8 cellular contexts compared by ENCODE assay signal in genomic region chr21:37365657-37366487, GRCh38. TPM values are rescaled to one million over a fixed set of nuclear protein-coding genes. Genes with fewer than 3 reads are reported as not detected.
DNase-seq lines count a peak whose midpoint lies in the region; ATAC-seq, FAIRE-seq and TF ChIP-seq lines count a peak whose summit lies in the region.

No MANE protein-coding gene starts in this region.

- H3K4me1 ChIP-seq in neuronal stem cell (ENCODE audit: control insufficient read depth in 2 of 2, insufficient read depth in 1 of 2, low read depth in 1 of 2, low read length in 2 of 2) = peaks cover 2 to 19% of the 10 kb centered on the region in 2 donors

- H3K9ac ChIP-seq in neuronal stem cell (ENCODE audit: low read depth, low read length, poor library complexity) = peak overlapping the region; percentile 94

- peak overlapping the region; percentile 95 to 100 (median 98) for H3K27ac Mint-ChIP-seq in CD14-positive monocyte
- H3K27ac Mint-ChIP-seq in type B pancreatic cell = peak overlapping the region; percentile 100

- peak overlapping the region; percentile 65 for H3K23ac ChIP-seq in neuronal stem cell (ENCODE audit: low read depth, low read length, poor library complexity)

- intact Hi-C loops in CD14-positive monocyte (cut with micrococcal nuclease) = loop anchor here (2.0 to 10.0 kb wide), 5 partner anchors 66 to 291 kb away; partner anchors contain the start of genes VPS26C (in 2 of the 2), PIGP (in 1 of the 2) and TTC3 (in 1 of the 2)

- H4K8ac ChIP-seq in neuronal stem cell (ENCODE audit: low read depth, low read length) = no peak overlapping the region

- no peak overlapping the region for H2BK12ac ChIP-seq in neuronal stem cell (ENCODE audit: low read length)

- peak overlapping the region; percentile 99 for H2BK5ac ChIP-seq in neuronal stem cell (ENCODE audit: low read length)

- H2AK5ac ChIP-seq in neuronal stem cell (ENCODE audit: low read depth, low read length) = peak overlapping the region; percentile 75

- H3K18ac ChIP-seq in neuronal stem cell (ENCODE audit: low read length) = peak overlapping the region; percentile 99

- H3K4me1 Mint-ChIP-seq in CD14-positive monocyte = peaks cover 34% of the 10 kb centered on the region
- peaks cover 28% of the 10 kb centered on the region for H3K4me1 Mint-ChIP-seq in type B pancreatic cell (ENCODE audit: unreplicated experiment)

- TF ChIP-seq CTCF in CD14-positive monocyte (IDR thresholded peaks at IDR 0.05) = no peak
- no peak for TF ChIP-seq CTCF in type B pancreatic cell (conservative IDR thresholded peaks at IDR 0.05)

- peaks cover 0 to 2% (median 0%) of the 10 kb centered on the region in 3 donors for H3K27me3 Mint-ChIP-seq in CD14-positive monocyte (ENCODE audit: low read depth in 3 of 3)
- no peaks in the 10 kb centered on the region for H3K27me3 Mint-ChIP-seq in type B pancreatic cell

- peak overlapping the region; percentile 56 for H3K14ac ChIP-seq in neuronal stem cell (ENCODE audit: low read length)

- H3K9me3 Mint-ChIP-seq in CD14-positive monocyte (peaks cover 0 to 1% (median 0%) of the 10 kb centered on the region in 7 donors), type B pancreatic cell (no peaks in the 10 kb centered on the region)

- H3K79me1 ChIP-seq in neuronal stem cell (ENCODE audit: low read depth, low read length) = peaks cover 4% of the 10 kb centered on the region

- H3K4me3 ChIP-seq in neuronal stem cell (ENCODE audit: low read length in 2 of 2) = peak overlapping the region; percentile 69 to 91

- peak; percentile 47 for DNase-seq in CD14-positive monocyte (ENCODE audit: low spot score)
- DNase-seq in RCC 7860 (ENCODE audit: low spot score) = peak; percentile 37
- DNase-seq in activated gamma-delta T cell (lab: John Stamatoyannopoulos, UW) = peak; percentile 66
- DNase-seq in frontal cortex (ENCODE audit: low spot score in 2 of 2) = peak; percentile 19 to 91
- peak; percentile 75 for DNase-seq in neuronal stem cell (ENCODE audit: low spot score)
- peak; percentile 84 for DNase-seq in type B pancreatic cell (ENCODE audit: extremely low spot score, unreplicated experiment)

- H3K4ac ChIP-seq in neuronal stem cell (ENCODE audit: low read length) = peak overlapping the region; percentile 66

- no peak overlapping the region for H2BK120ac ChIP-seq in neuronal stem cell (ENCODE audit: low read depth, low read length)

- WGBS in neuronal stem cell (ENCODE audit: extremely low coverage in 2 of 2, insufficient read length in 2 of 2, insufficient replicate concordance in 1 of 2), 2 donors = no CpG with 5 or more reads among the region's 102 CpGs

- H3K36me3 ChIP-seq in neuronal stem cell (replicated peaks in 1 of 2; ENCODE audit: control insufficient read depth in 2 of 2, insufficient read depth in 2 of 2, low read length in 2 of 2) = peaks cover 1 to 6% of the 10 kb centered on the region in 2 donors

- no peak overlapping the region for H2BK15ac ChIP-seq in neuronal stem cell (ENCODE audit: low read length)

- H2AFZ ChIP-seq in neuronal stem cell (ENCODE audit: low read length) = peak overlapping the region; percentile 87

- FAIRE-seq in RCC 7860 (lab: Jason Lieb, UNC) (no peak), frontal cortex (lab: Jason Lieb, UNC) (no peak)

- H3K27me3 ChIP-seq in neuronal stem cell (ENCODE audit: control insufficient read depth in 3 of 3, insufficient read depth in 3 of 3, low read depth in 1 of 3, low read length in 3 of 3) = no peaks in the 10 kb centered on the region

- H4K91ac ChIP-seq in neuronal stem cell (ENCODE audit: low read depth, low read length, poor library complexity) = peak overlapping the region; percentile 72

- H3K9me3 ChIP-seq in neuronal stem cell (replicated peaks in 1 of 2; ENCODE audit: control insufficient read depth in 2 of 2, insufficient read depth in 1 of 2, low read depth in 1 of 2, low read length in 2 of 2) = no peaks in the 10 kb centered on the region

- H3K36me3 Mint-ChIP-seq in CD14-positive monocyte = no peaks in the 10 kb centered on the region
- H3K36me3 Mint-ChIP-seq in type B pancreatic cell = peaks cover 4% of the 10 kb centered on the region

- H3K4me3 Mint-ChIP-seq in CD14-positive monocyte (peak overlapping the region; percentile 97), type B pancreatic cell (peak overlapping the region; percentile 98)

- peak overlapping the region; percentile 62 for H3K4me2 ChIP-seq in neuronal stem cell (ENCODE audit: insufficient read depth, low read length, poor library complexity, severe bottlenecking)

- peak; percentile 38 for ATAC-seq in GM19328 (IDR thresholded peaks at IDR 0.05; ENCODE audit: unreplicated experiment)
- peak; percentile 35 for ATAC-seq in HG03439 (IDR thresholded peaks at IDR 0.05; ENCODE audit: unreplicated experiment)

- peak overlapping the region; percentile 99 for H3K27ac ChIP-seq in neuronal stem cell (replicated peaks; ENCODE audit: low read length)

RNA-seq across cellular contexts. Expression of gene DYRK1A, which starts 0.7 kb away (rescaled TPM):
- polyA plus RNA-seq in CD14-positive monocyte = 1 to 10 TPM; 1.8 to 2.4 TPM
- total RNA-seq in frontal cortex (172 TPM), type B pancreatic cell (ENCODE audit: low replicate concordance) (63.0 and 70.6 TPM in 2 replicates)
- polyA plus RNA-seq in neuronal stem cell (2013, experiment 1 of 2) = 33.4 TPM
- 36.0 TPM for polyA plus RNA-seq in neuronal stem cell (2013, experiment 2 of 2)

Comparison
In these comparisons a context has a peak if more than half of its experiments do, and no peak if none do; other contexts are left out.
1. Peak in every context shown above with its lines: DNase-seq, ATAC-seq, H3K4me3 ChIP-seq and H3K27ac ChIP-seq.